ENCODE assay signal across 21 cellular contexts in genomic region chr6:2795162-2795561, GRCh38.
"Had no signal": no experiment of that assay in that cellular context is flagged by ENCODE, and none has a peak within 500 bp of the region (broad histone marks: within the 10 kb centered on the region; RNA-seq: fewer than 3 reads in every experiment).

No MANE protein-coding gene starts in this region.

- H3K36me3 ChIP-seq: gastroesophageal sphincter, neural progenitor cell, pancreas, suprapubic skin, thyroid gland, uterus had no signal

- H3K4me1 ChIP-seq: uterus had no signal

- H3K4me3 ChIP-seq: dorsolateral prefrontal cortex, gastroesophageal sphincter, mucosa of descending colon, neural progenitor cell, pancreas, smooth muscle cell, suprapubic skin, thyroid gland, uterus had no signal

- H3K27ac ChIP-seq: gastroesophageal sphincter, neural progenitor cell, suprapubic skin, thyroid gland, uterus had no signal

- H3K9me3 ChIP-seq: gastroesophageal sphincter, mucosa of descending colon, pancreas, suprapubic skin, thyroid gland, uterus had no signal

- ATAC-seq: gastroesophageal sphincter; left cardiac atrium; left ventricle myocardium superior; mucosa of descending colon; naive thymus-derived CD8-positive, alpha-beta T cell; pancreas; right cardiac atrium had no signal

- DNase-seq: cortex of kidney; dorsolateral prefrontal cortex; effector CD8-positive, alpha-beta T cell; kidney; left cardiac atrium; left ventricle myocardium superior; mammary epithelial cell; mucosa of descending colon; naive thymus-derived CD8-positive, alpha-beta T cell; occipital lobe; pancreas; right cardiac atrium; stimulated activated CD4-positive, alpha-beta T cell treated with anti-CD3 and anti-CD28 coated beads, Interleukin-4, amount 100 ng/mL, for 1 hour; stimulated activated CD8-positive, alpha-beta memory T cell treated with anti-CD3 and anti-CD28 coated beads, Interleukin-4, amount 100 ng/mL, for 48 hours; stimulated activated naive CD8-positive, alpha-beta T cell treated with anti-CD3 and anti-CD28 coated beads, Interleukin-15, Interleukin-2, amounts not matched to agents 100 U/mL and 50 U/mL, for 24 hours; thyroid gland; uterus had no signal

- H3K27me3 ChIP-seq: dorsolateral prefrontal cortex, gastroesophageal sphincter, neural progenitor cell, pancreas, suprapubic skin, thyroid gland, uterus had no signal

- H2AFZ ChIP-seq: neural progenitor cell had no signal

- H3K4me2 ChIP-seq: neural progenitor cell, smooth muscle cell had no signal

- H3K9ac ChIP-seq: neural progenitor cell had no signal
